In genomic region chr7:155811560-155811894, GRCh38 we compare ENCODE assay signal across 11 cellular contexts. TPM values are rescaled to one million over a fixed set of nuclear protein-coding genes. Genes with fewer than 3 reads are reported as not detected.
DNase-seq lines count a peak whose midpoint lies in the region; ATAC-seq and TF ChIP-seq lines count a peak whose summit lies in the region.
"Had no signal": no experiment of that assay in that cellular context is flagged by ENCODE, and none has a peak within 500 bp of the region (broad histone marks: within the 10 kb centered on the region; RNA-seq: fewer than 3 reads in every experiment).

No MANE protein-coding gene starts in this region.

- peaks cover 65 to 87% of the 10 kb centered on the region in 2 experiments for H3K27me3 ChIP-seq in mesenchymal stem cell (ENCODE audit: control insufficient read depth in 1 of 2, insufficient read depth in 1 of 2, low read length in 2 of 2)
- H3K27me3 ChIP-seq in BE2C = peaks cover 79% of the 10 kb centered on the region

- no peaks in the 10 kb centered on the region for H3K79me1 ChIP-seq in mesenchymal stem cell (replicated peaks; ENCODE audit: low read length, poor library complexity, severe bottlenecking)

- H2AFZ ChIP-seq in mesenchymal stem cell (ENCODE audit: low read depth, low read length) = no peak overlapping the region

- no peak overlapping the region for H3K9ac ChIP-seq in mesenchymal stem cell (ENCODE audit: low read length)

- H3K4ac ChIP-seq in mesenchymal stem cell (ENCODE audit: low read depth in 1 of 2, low read length in 2 of 2) = no peak overlapping the region

- H3K36me3 ChIP-seq in mesenchymal stem cell (ENCODE audit: control insufficient read depth in 1 of 2, insufficient read depth in 2 of 2, low read depth in 1 of 2, low read length in 2 of 2) (no peaks in the 10 kb centered on the region), BE2C (no peaks in the 10 kb centered on the region)

- no peak overlapping the region for H2AK5ac ChIP-seq in mesenchymal stem cell (ENCODE audit: low read length, severe bottlenecking)

- no peak overlapping the region for H3K27ac ChIP-seq in mesenchymal stem cell (ENCODE audit: low read length, poor library complexity, severe bottlenecking)

- H2BK5ac ChIP-seq in mesenchymal stem cell (ENCODE audit: low read depth, low read length, poor library complexity, severe bottlenecking) = no peak overlapping the region

- H3K23ac ChIP-seq in mesenchymal stem cell (ENCODE audit: low read length in 2 of 2) = no peak overlapping the region

- no peaks in the 10 kb centered on the region for H3K36me3 Mint-ChIP-seq in activated CD4-positive, alpha-beta T cell treated with anti-CD3 and anti-CD28 coated beads, Interleukin-2, amount 10 ng/mL, durations not matched to agents 24 days and 14 days (ENCODE audit: low read depth)
- H3K36me3 Mint-ChIP-seq in chondrocyte (ENCODE audit: low read depth) = no peaks in the 10 kb centered on the region
- no peaks in the 10 kb centered on the region for H3K36me3 Mint-ChIP-seq in type B pancreatic cell
- no peaks in the 10 kb centered on the region for H3K36me3 Mint-ChIP-seq in activated CD8-positive, alpha-beta memory T cell treated with anti-CD3 and anti-CD28 coated beads, Interleukin-2, amount 10 ng/mL, durations not matched to agents 7 days and 5 days

- H3K18ac ChIP-seq in mesenchymal stem cell (ENCODE audit: low read depth in 1 of 2, low read length in 2 of 2) = no peak overlapping the region

- no peak for TF ChIP-seq CTCF in chondrocyte (IDR thresholded peaks at IDR 0.05)
- TF ChIP-seq CTCF in type B pancreatic cell (conservative IDR thresholded peaks at IDR 0.05) = no peak
- no peak for TF ChIP-seq CTCF in BE2C (IDR thresholded peaks at IDR 0.05; ENCODE audit: low read depth, low read length)

- H3K9me3 ChIP-seq in mesenchymal stem cell (ENCODE audit: control insufficient read depth, low read length) (no peaks in the 10 kb centered on the region), BE2C (no peaks in the 10 kb centered on the region)

- 4% methylated on average over 9 of the region's 13 CpGs for WGBS in mesenchymal stem cell

- H2BK12ac ChIP-seq in mesenchymal stem cell (ENCODE audit: low read length in 2 of 2) = no peak overlapping the region

- CTCF ChIA-PET in activated CD8-positive, alpha-beta memory T cell treated with anti-CD3 and anti-CD28 coated beads, Interleukin-2, amount 10 ng/mL, durations not matched to agents 7 days and 5 days (lab: Charles Lee) = interaction anchor here (1.4 kb wide), 1 partner anchor 17 kb away, joined by 3 read pairs; no protein-coding TSS in a partner anchor

- peaks cover 25% of the 10 kb centered on the region for H3K4me1 Mint-ChIP-seq in activated CD4-positive, alpha-beta T cell treated with anti-CD3 and anti-CD28 coated beads, Interleukin-2, amount 10 ng/mL, durations not matched to agents 24 days and 14 days
- peaks cover 42% of the 10 kb centered on the region for H3K4me1 Mint-ChIP-seq in chondrocyte (ENCODE audit: low read depth)
- peaks cover 17% of the 10 kb centered on the region for H3K4me1 Mint-ChIP-seq in type B pancreatic cell (ENCODE audit: unreplicated experiment)
- H3K4me1 Mint-ChIP-seq in activated CD8-positive, alpha-beta memory T cell treated with anti-CD3 and anti-CD28 coated beads, Interleukin-2, amount 10 ng/mL, durations not matched to agents 7 days and 5 days = peaks cover 16% of the 10 kb centered on the region

- ATAC-seq in activated CD8-positive, alpha-beta memory T cell treated with anti-CD3 and anti-CD28 coated beads, Interleukin-2, amount 10 ng/mL, durations not matched to agents 7 days and 5 days = no peak
- ATAC-seq: activated T-cell treated with anti-CD3 and anti-CD28 coated beads, Interleukin-2, amount 50 U/mL, for 4 hours had no signal

- H3K4me3 Mint-ChIP-seq in activated CD4-positive, alpha-beta T cell treated with anti-CD3 and anti-CD28 coated beads, Interleukin-2, amount 10 ng/mL, durations not matched to agents 24 days and 14 days = no peak overlapping the region
- peak overlapping the region; percentile 82 for H3K4me3 Mint-ChIP-seq in chondrocyte (ENCODE audit: unreplicated experiment)
- H3K4me3 Mint-ChIP-seq in type B pancreatic cell = peak overlapping the region; percentile 90
- H3K4me3 Mint-ChIP-seq in activated CD8-positive, alpha-beta memory T cell treated with anti-CD3 and anti-CD28 coated beads, Interleukin-2, amount 10 ng/mL, durations not matched to agents 7 days and 5 days = no peak overlapping the region

- H2BK120ac ChIP-seq in mesenchymal stem cell (ENCODE audit: low read depth, low read length) = no peak overlapping the region

- no peak overlapping the region for H4K91ac ChIP-seq in mesenchymal stem cell (ENCODE audit: low read length)

- peaks cover 61% of the 10 kb centered on the region for H3K4me1 ChIP-seq in mesenchymal stem cell (ENCODE audit: control insufficient read depth, insufficient read depth, low read depth, low read length)
- no peaks in the 10 kb centered on the region for H3K4me1 ChIP-seq in BE2C

- peaks cover 68% of the 10 kb centered on the region for H3K27me3 Mint-ChIP-seq in activated CD4-positive, alpha-beta T cell treated with anti-CD3 and anti-CD28 coated beads, Interleukin-2, amount 10 ng/mL, durations not matched to agents 24 days and 14 days
- H3K27me3 Mint-ChIP-seq in chondrocyte (ENCODE audit: low read depth) (peaks cover 60% of the 10 kb centered on the region), type B pancreatic cell (peaks cover 78% of the 10 kb centered on the region)
- peaks cover 72% of the 10 kb centered on the region for H3K27me3 Mint-ChIP-seq in activated CD8-positive, alpha-beta memory T cell treated with anti-CD3 and anti-CD28 coated beads, Interleukin-2, amount 10 ng/mL, durations not matched to agents 7 days and 5 days

- no peak overlapping the region for H2BK15ac ChIP-seq in mesenchymal stem cell (ENCODE audit: low read depth, poor library complexity, severe bottlenecking)

- H3K9me3 Mint-ChIP-seq in activated CD4-positive, alpha-beta T cell treated with anti-CD3 and anti-CD28 coated beads, Interleukin-2, amount 10 ng/mL, durations not matched to agents 24 days and 14 days = no peaks in the 10 kb centered on the region
- H3K9me3 Mint-ChIP-seq in chondrocyte (ENCODE audit: low read depth) (no peaks in the 10 kb centered on the region), type B pancreatic cell (no peaks in the 10 kb centered on the region)
- H3K9me3 Mint-ChIP-seq in activated CD8-positive, alpha-beta memory T cell treated with anti-CD3 and anti-CD28 coated beads, Interleukin-2, amount 10 ng/mL, durations not matched to agents 7 days and 5 days (ENCODE audit: low read depth) = no peaks in the 10 kb centered on the region
- H3K9me3 Mint-ChIP-seq: activated T-cell treated with anti-CD3 and anti-CD28 coated beads, Interleukin-2, amount 50 U/mL, for 4 hours had no signal

- H3K4me3 ChIP-seq in mesenchymal stem cell (ENCODE audit: insufficient read depth in 1 of 2, low read depth in 1 of 2, low read length in 2 of 2) = peak overlapping the region in 1 of 2 experiments; percentile 73
- H3K4me3 ChIP-seq in BE2C (ENCODE audit: low read depth, low read length) = no peak overlapping the region

- peak overlapping the region; percentile 17 for H3K27ac Mint-ChIP-seq in activated CD4-positive, alpha-beta T cell treated with anti-CD3 and anti-CD28 coated beads, Interleukin-2, amount 10 ng/mL, durations not matched to agents 24 days and 14 days
- H3K27ac Mint-ChIP-seq in chondrocyte (ENCODE audit: unreplicated experiment) = no peak overlapping the region
- H3K27ac Mint-ChIP-seq in type B pancreatic cell = peak overlapping the region; percentile 64
- H3K27ac Mint-ChIP-seq in activated CD8-positive, alpha-beta memory T cell treated with anti-CD3 and anti-CD28 coated beads, Interleukin-2, amount 10 ng/mL, durations not matched to agents 7 days and 5 days = no peak overlapping the region

- no peak overlapping the region for H4K8ac ChIP-seq in mesenchymal stem cell (ENCODE audit: low read length)

- peak overlapping the region; percentile 96 for H3K4me2 ChIP-seq in mesenchymal stem cell (ENCODE audit: low read length, poor library complexity, severe bottlenecking)

- intact Hi-C loops in activated CD4-positive, alpha-beta T cell treated with anti-CD3 and anti-CD28 coated beads, Interleukin-2, amount 10 ng/mL, durations not matched to agents 24 days and 14 days (cut with micrococcal nuclease) = loop anchor here (2.0 to 5.0 kb wide), 4 partner anchors 279 to 1881 kb away; no protein-coding TSS in a partner anchor

- no peak overlapping the region for H3K14ac ChIP-seq in mesenchymal stem cell (ENCODE audit: low read length in 2 of 2)

- no peak for DNase-seq in activated CD4-positive, alpha-beta T cell treated with anti-CD3 and anti-CD28 coated beads, Interleukin-2, amount 10 ng/mL, durations not matched to agents 24 days and 14 days
- DNase-seq in activated CD4-positive, alpha-beta T cell treated with anti-CD3 and anti-CD28 coated beads for 48 hours = no peak
- no peak for DNase-seq in chondrocyte (ENCODE audit: low spot score)
- DNase-seq in mesenchymal stem cell = no peak
- no peak for DNase-seq in type B pancreatic cell (ENCODE audit: extremely low spot score, unreplicated experiment)
- no peak for DNase-seq in activated CD8-positive, alpha-beta memory T cell treated with anti-CD3 and anti-CD28 coated beads, Interleukin-2, amount 10 ng/mL, durations not matched to agents 7 days and 5 days
- DNase-seq in BE2C = no peak
- no peak for DNase-seq in DMS114 treated with DMSO at 0.1 percent for 48 hours (lab: John Stamatoyannopoulos, UW; ENCODE audit: unreplicated experiment)
- DNase-seq: activated T-cell treated with anti-CD3 and anti-CD28 coated beads, Interleukin-2, amount 50 U/mL, for 4 hours had no signal

RNA-seq across cellular contexts. Expression of gene SHH, which starts 0.7 kb away (rescaled TPM):
- not detected in 2 replicates for total RNA-seq in activated CD4-positive, alpha-beta T cell treated with anti-CD3 and anti-CD28 coated beads, Interleukin-2, amount 10 ng/mL, durations not matched to agents 24 days and 14 days
- total RNA-seq in chondrocyte = not detected in 3 replicates
- 0.01 TPM for polyA plus RNA-seq in mesenchymal stem cell (2013, experiment 1 of 2)
- polyA plus RNA-seq in mesenchymal stem cell (2013, experiment 2 of 2) = not detected
- total RNA-seq in type B pancreatic cell (ENCODE audit: low replicate concordance) = 24.9 and 28.3 TPM in 2 replicates
- not detected for total RNA-seq in activated CD8-positive, alpha-beta memory T cell treated with anti-CD3 and anti-CD28 coated beads, Interleukin-2, amount 10 ng/mL, durations not matched to agents 7 days and 5 days
- not detected for polyA plus RNA-seq in BE2C (2012; ENCODE audit: insufficient read depth, insufficient read length, low read depth)
- total RNA-seq: A673, M059J had no signal

Comparison
In these comparisons a context has a peak if more than half of its experiments do, and no peak if none do; other contexts are left out.
1. H3K27ac Mint-ChIP-seq: peak in activated CD4-positive, alpha-beta T cell treated with anti-CD3 and anti-CD28 coated beads, Interleukin-2, amount 10 ng/mL, durations not matched to agents 24 days and 14 days (single experiment) and type B pancreatic cell (single experiment); none in chondrocyte (single experiment) and activated CD8-positive, alpha-beta memory T cell treated with anti-CD3 and anti-CD28 coated beads, Interleukin-2, amount 10 ng/mL, durations not matched to agents 7 days and 5 days (single experiment).
2. H3K4me3 Mint-ChIP-seq: peak in chondrocyte (single experiment) and type B pancreatic cell (single experiment); none in activated CD4-positive, alpha-beta T cell treated with anti-CD3 and anti-CD28 coated beads, Interleukin-2, amount 10 ng/mL, durations not matched to agents 24 days and 14 days (single experiment) and activated CD8-positive, alpha-beta memory T cell treated with anti-CD3 and anti-CD28 coated beads, Interleukin-2, amount 10 ng/mL, durations not matched to agents 7 days and 5 days (single experiment).
3. RNA of gene SHH, which starts 0.7 kb away (total RNA-seq): 24.9 to 28.3 TPM in type B pancreatic cell; not detected in activated CD8-positive, alpha-beta memory T cell treated with anti-CD3 and anti-CD28 coated beads, Interleukin-2, amount 10 ng/mL, durations not matched to agents 7 days and 5 days, not detected in chondrocyte and not detected in activated CD4-positive, alpha-beta T cell treated with anti-CD3 and anti-CD28 coated beads, Interleukin-2, amount 10 ng/mL, durations not matched to agents 24 days and 14 days; every median in the first group is over 10 times any median in the second.